Comparison of ENCODE assay signal across 8 cellular contexts in the genomic region with DNA sequence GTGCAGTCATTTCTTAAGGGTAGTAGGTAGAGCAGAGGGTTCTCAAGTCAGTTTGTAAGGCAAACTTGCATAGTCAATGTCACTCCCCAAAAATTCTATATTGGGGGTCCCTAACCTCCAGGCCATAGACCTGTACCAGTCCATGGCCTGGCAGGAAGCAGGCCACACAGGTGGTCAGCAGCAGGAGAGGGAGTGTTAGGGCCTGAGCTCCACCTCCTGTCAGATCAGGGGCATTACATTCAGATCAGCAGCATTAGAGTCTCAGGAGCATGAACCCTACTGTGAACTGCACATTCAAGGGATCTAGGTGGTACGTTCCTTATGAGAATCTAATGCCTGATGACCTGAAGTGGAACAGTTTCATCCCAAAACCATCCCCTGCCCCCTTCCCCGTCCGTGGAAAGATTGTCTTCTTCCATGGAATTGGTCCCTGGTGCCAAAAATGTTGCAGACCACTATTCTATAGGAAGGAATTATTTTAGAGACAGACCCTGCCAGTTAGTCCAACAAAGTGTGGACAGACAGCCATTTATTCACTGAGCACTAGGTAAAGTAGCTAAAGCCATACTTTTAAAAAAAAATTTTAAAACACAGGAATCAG. TPM values are rescaled to one million over a fixed set of nuclear protein-coding genes. Genes with fewer than 3 reads are reported as not detected.
DNase-seq lines count a peak whose midpoint lies in the region; ATAC-seq, FAIRE-seq and TF ChIP-seq lines count a peak whose summit lies in the region.

No MANE protein-coding gene starts in this region.

- H4K8ac ChIP-seq in H1 (ENCODE audit: extremely low read depth, insufficient read depth, low read length), result no peak overlapping the region

- TF ChIP-seq POLR2A in H1 (IDR thresholded peaks at IDR 0.05; ENCODE audit: control extremely low read depth in 1 of 2, low read depth in 2 of 2, low read length in 2 of 2), result no peak; a peak in 1 of 3 replicates

- no peak overlapping the region for H2BK120ac ChIP-seq in H1 (replicated peaks; ENCODE audit: low read depth, low read length)

- 64% methylated on average over 3 of the region's 3 CpGs; no CpG with 5 or more reads in 1 of the 2 experiments for WGBS in H1 (ENCODE audit: extremely low coverage in 1 of 2, insufficient coverage in 1 of 2, insufficient read length in 1 of 2, insufficient replicate concordance in 2 of 2, low coverage in 1 of 2, low lambda C conversion rate in 2 of 2, missing lambda C conversion rate in 1 of 2), 2 experiments

- peaks cover 2% of the 10 kb centered on the region for H3K36me3 Mint-ChIP-seq in natural killer cell treated with Interleukin-12 subunit alpha and Interleukin-12 subunit beta and Interleukin-15 and Interleukin-18, amount 100 ng/mL, for 72 hours

- H3K36me3 ChIP-seq in Panc1 (ENCODE audit: control insufficient read depth, insufficient read depth, low read length), result peaks cover 14% of the 10 kb centered on the region
- H3K36me3 ChIP-seq in H1 (ENCODE audit: control insufficient read depth in 2 of 4, insufficient read depth in 4 of 4, low read length in 3 of 4), result peaks cover 3 to 24% (median 14%) of the 10 kb centered on the region in 4 experiments; a peak in 7 of 8 replicates

- POLR2A ChIA-PET in AG04450 (lab: Yijun Ruan, JAX), result no interaction called here
- POLR2A ChIA-PET in Panc1 (lab: Charles Lee), result no interaction called here
- POLR2A ChIA-PET in H1 (lab: Charles Lee; ENCODE audit: partially characterized antibody), result interaction anchor here (0.5 to 1.0 kb wide), 2 partner anchors 33 to 390 kb away, joined by 3 to 4 read pairs; no protein-coding TSS in a partner anchor

- no peaks in the 10 kb centered on the region for H3K27me3 ChIP-seq in AG04450 (ENCODE audit: control insufficient read depth, insufficient read depth, low read length)
- no peaks in the 10 kb centered on the region for H3K27me3 ChIP-seq in Panc1 (ENCODE audit: control insufficient read depth, insufficient read depth, low read length)
- H3K27me3 ChIP-seq in H1 (replicated peaks in 1 of 4; ENCODE audit: control insufficient read depth in 3 of 4, extremely low read depth in 1 of 4, insufficient read depth in 3 of 4, low read length in 3 of 4), result no peaks in the 10 kb centered on the region

- peak; percentile 24 for FAIRE-seq in H1 (lab: Jason Lieb, UNC)

- H3K23me2 ChIP-seq in H1 (ENCODE audit: low read depth, low read length), result no peaks in the 10 kb centered on the region; the same call in 1 of the 2 replicates

- ATAC-seq in HG03159 (IDR thresholded peaks at IDR 0.05; ENCODE audit: unreplicated experiment) (peak; percentile 74), Panc1 (peak; percentile 97)
- ATAC-seq in natural killer cell treated with Interleukin-12 subunit alpha and Interleukin-12 subunit beta and Interleukin-15 and Interleukin-18, amount 100 ng/mL, for 72 hours, result peak; percentile 61 to 72

- no peak overlapping the region for H2BK20ac ChIP-seq in H1 (ENCODE audit: low read length)

- no peak overlapping the region for H2BK12ac ChIP-seq in H1 (ENCODE audit: low read depth, low read length)

- in situ Hi-C loops in Panc1 (cut with HindIII; ENCODE audit: low pct_unique_long_range_greater_than_20kb, low sequenced_read_pairs), result no loop called here

- no peaks in the 10 kb centered on the region for H3K4me1 ChIP-seq in Panc1 (ENCODE audit: control insufficient read depth, insufficient read depth, low read length)
- H3K4me1 ChIP-seq in H1 (replicated peaks in 1 of 4; ENCODE audit: control insufficient read depth in 3 of 4, insufficient read depth in 4 of 4, low read length in 3 of 4), result 0 out of 7 replicates have a peak, but pooled peaks cover 0 to 2% (median 0%) of the 10 kb centered on the region in 4 experiments

- H3K27me3 Mint-ChIP-seq in natural killer cell treated with Interleukin-12 subunit alpha and Interleukin-12 subunit beta and Interleukin-15 and Interleukin-18, amount 100 ng/mL, for 72 hours, result no peaks in the 10 kb centered on the region

- H3K27ac ChIP-seq in AG04450 (ENCODE audit: low read depth, low read length), result no peak overlapping the region
- no peak overlapping the region for H3K27ac ChIP-seq in Panc1 (ENCODE audit: low read length)
- H3K27ac ChIP-seq in H1 (ENCODE audit: low read depth, low read length), result no peak overlapping the region

- peaks cover 8 to 20% of the 10 kb centered on the region in 2 experiments for H3K79me2 ChIP-seq in H1 (ENCODE audit: control insufficient read depth in 1 of 2, insufficient read depth in 2 of 2, low read length in 2 of 2)

- no peak overlapping the region for H2BK15ac ChIP-seq in H1 (ENCODE audit: low read length)

- no peak overlapping the region for H3K4me3 Mint-ChIP-seq in natural killer cell treated with Interleukin-12 subunit alpha and Interleukin-12 subunit beta and Interleukin-15 and Interleukin-18, amount 100 ng/mL, for 72 hours

- no peak overlapping the region for H3K23ac ChIP-seq in H1 (ENCODE audit: insufficient read length)

- TF ChIP-seq CTCF in AG04450 (IDR thresholded peaks at IDR 0.05; ENCODE audit: low read depth, low read length) (peak; percentile 79), GM12864 (IDR thresholded peaks at IDR 0.05; ENCODE audit: low read depth, low read length, missing control alignments) (peak; percentile 81), Panc1 (IDR thresholded peaks at IDR 0.05) (peak; percentile 81), H1 (IDR thresholded peaks at IDR 0.05; ENCODE audit: control extremely low read depth in 1 of 3, insufficient read depth in 1 of 3, low read depth in 1 of 3, low read length in 3 of 3) (peak; percentile 69 to 81 (median 70))

- no peak overlapping the region for H2AK5ac ChIP-seq in H1 (ENCODE audit: low read depth, low read length)

- H3K4me1 Mint-ChIP-seq in natural killer cell treated with Interleukin-12 subunit alpha and Interleukin-12 subunit beta and Interleukin-15 and Interleukin-18, amount 100 ng/mL, for 72 hours (ENCODE audit: low read depth in 2 of 2), result peaks cover 21 to 28% of the 10 kb centered on the region in 2 donors

- DNase-seq in AG04450 (ENCODE audit: low read depth, low spot score), result no peak
- DNase-seq in GM12864 (ENCODE audit: low read depth), result no peak
- DNase-seq in Panc1 (ENCODE audit: low read depth, low spot score), result no peak
- DNase-seq in H1 (ENCODE audit: low read depth in 1 of 2, low spot score in 2 of 2), result no peak
- DNase-seq in natural killer cell treated with Interleukin-12 subunit alpha and Interleukin-12 subunit beta and Interleukin-15 and Interleukin-18, amount 100 ng/mL, for 72 hours (ENCODE audit: low spot score), result no peak
- DNase-seq in hippocampal formation (lab: John Stamatoyannopoulos, UW), result no peak
- no peak for DNase-seq in activated gamma-delta T cell treated with Interleukin-2 at 50 U/mL for 16 hours

- H3K9me3 ChIP-seq in AG04450 (ENCODE audit: control insufficient read depth, insufficient read depth, low read length) (no peaks in the 10 kb centered on the region), Panc1 (ENCODE audit: control insufficient read depth, insufficient read depth, low read depth, low read length) (no peaks in the 10 kb centered on the region), H1 (ENCODE audit: insufficient read depth in 2 of 2, low read depth in 1 of 2, low read length in 1 of 2) (no peaks in the 10 kb centered on the region)

- TF ChIP-seq RAD21 in H1 (IDR thresholded peaks at IDR 0.05 in 1 of 2, conservative IDR thresholded peaks at IDR 0.05 in 1 of 2; ENCODE audit: low read depth in 2 of 2, low read length in 2 of 2), result peak; percentile 74 to 82

- H3K79me1 ChIP-seq in H1 (ENCODE audit: low read depth, low read length), result no peaks in the 10 kb centered on the region; the same call in 1 of the 2 replicates

- no peak for TF ChIP-seq EP300 in H1 (IDR thresholded peaks at IDR 0.05; ENCODE audit: borderline replicate concordance in 1 of 2, low read depth in 2 of 2, low read length in 2 of 2)

- no peak overlapping the region for H3K56ac ChIP-seq in H1 (replicated peaks; ENCODE audit: insufficient read length, low read depth, low read length)

- no peaks in the 10 kb centered on the region for H3K9me3 Mint-ChIP-seq in natural killer cell treated with Interleukin-12 subunit alpha and Interleukin-12 subunit beta and Interleukin-15 and Interleukin-18, amount 100 ng/mL, for 72 hours

- CTCF ChIA-PET in AG04450 (lab: Charles Lee) (interaction anchor here (0.7 to 1.7 kb wide), 6 partner anchors 15 to 193 kb away, joined by 3 to 13 read pairs (median 4); no protein-coding TSS in a partner anchor), Panc1 (lab: Charles Lee) (no interaction called here), H1 (lab: Charles Lee; ENCODE audit: partially characterized antibody) (interaction anchor here (0.6 to 1.9 kb wide), 12 partner anchors 13 to 464 kb away, joined by 3 to 11 read pairs (median 4); no protein-coding TSS in a partner anchor)

- peaks cover 0 to 6% of the 10 kb centered on the region in 2 experiments for H4K20me1 ChIP-seq in H1 (replicated peaks in 1 of 2; ENCODE audit: control insufficient read depth in 1 of 2, insufficient read depth in 2 of 2, low read length in 2 of 2)

- H3K4me2 ChIP-seq in H1 (ENCODE audit: insufficient read depth in 1 of 2, low read depth in 2 of 2, low read length in 2 of 2), result no peak overlapping the region

- H3K4me3 ChIP-seq in AG04450 (ENCODE audit: low read depth, low read length) (no peak overlapping the region), GM12864 (ENCODE audit: low read depth, low read length) (no peak overlapping the region), Panc1 (ENCODE audit: low read depth in 2 of 2, low read length in 2 of 2) (no peak overlapping the region), H1 (ENCODE audit: extremely low read depth in 1 of 4, insufficient read depth in 2 of 4, low read depth in 3 of 4, low read length in 4 of 4) (no peak overlapping the region)

- H3K4ac ChIP-seq in H1 (replicated peaks; ENCODE audit: insufficient read length, low read depth, low read length), result no peak overlapping the region

- H4K5ac ChIP-seq in H1 (ENCODE audit: insufficient read length, low read depth, low read length), result no peak overlapping the region

- no peak overlapping the region for H2AFZ ChIP-seq in H1 (ENCODE audit: low read length)

- no peak overlapping the region for H3K9ac ChIP-seq in H1 (replicated peaks in 1 of 4; ENCODE audit: extremely low read depth in 1 of 4, low read depth in 3 of 4, low read length in 3 of 4)

- no peak overlapping the region for H3K14ac ChIP-seq in H1 (ENCODE audit: insufficient read length)

- H4K91ac ChIP-seq in H1 (replicated peaks; ENCODE audit: insufficient read length, low read length), result no peak overlapping the region

- BruUV-seq in Panc1 (replicated peaks; lab: Mats Ljungman, UMichigan), result no TSS peak

- H3K18ac ChIP-seq in H1 (ENCODE audit: extremely low read depth, low read length), result no peak overlapping the region

- H2BK5ac ChIP-seq in H1 (ENCODE audit: low read depth, low read length), result no peak overlapping the region

- intact Hi-C loops in Panc1 (cut with micrococcal nuclease; ENCODE audit: unreplicated experiment), result loop anchor here (2.0 kb wide), 1 partner anchor 189 kb away; no protein-coding TSS in a partner anchor

- no peak overlapping the region for H3K27ac Mint-ChIP-seq in natural killer cell treated with Interleukin-12 subunit alpha and Interleukin-12 subunit beta and Interleukin-15 and Interleukin-18, amount 100 ng/mL, for 72 hours

RNA-seq across cellular contexts. Expression of gene COA5, which starts 6.7 kb away (rescaled TPM):
- polyA plus RNA-seq in AG04450 (2011; rRNA removed), result 20.5 and 27.4 TPM in 2 replicates
- 4.4 and 5.6 TPM in 2 replicates for polyA minus RNA-seq in AG04450 (2011; rRNA and poly(A)+ RNA removed)
- total RNA-seq in Panc1 (2021; ENCODE audit: unreplicated experiment), result 20.6 TPM
- polyA plus RNA-seq in Panc1 (2012; ENCODE audit: insufficient read length), result 17.4 TPM
- 22.1 and 24.7 TPM in 2 replicates for total RNA-seq in H1 (2021; fragmentation: NEBNext Ultra II Directional; extraction: Animal tissue kit (Norgen Biotek cat#: 25700))
- polyA plus RNA-seq in H1 (2011; rRNA removed), result 19.4 and 20.3 TPM in 2 replicates
- 40.1 TPM for polyA plus RNA-seq in H1 (2011; cell fraction: cytosol; rRNA removed)
- polyA plus RNA-seq in H1 (2011; cell fraction: nucleus; rRNA removed), result 13.6 TPM
- polyA plus RNA-seq in H1 (2012, experiment 1 of 2), result 21.8 to 36.4 TPM (median 24.7 TPM) in 4 replicates
- 14.8 TPM for polyA plus RNA-seq in H1 (2012, experiment 2 of 2)
- polyA plus RNA-seq in H1 (2013, experiment 1 of 2), result 41.3 TPM
- 39.4 TPM for polyA plus RNA-seq in H1 (2013, experiment 2 of 2)
- polyA minus RNA-seq in H1 (2011; rRNA and poly(A)+ RNA removed), result 4.0 and 5.9 TPM in 2 replicates
- polyA minus RNA-seq in H1 (2011; cell fraction: cytosol; rRNA and poly(A)+ RNA removed), result 15.5 TPM
- 13.1 TPM for polyA minus RNA-seq in H1 (2011; cell fraction: nucleus; rRNA and poly(A)+ RNA removed)
- total RNA-seq in natural killer cell treated with Interleukin-12 subunit alpha and Interleukin-12 subunit beta and Interleukin-15 and Interleukin-18, amount 100 ng/mL, for 72 hours, result 10 to 100 TPM; 16.6 to 21.4 TPM

RNA-seq across cellular contexts. Expression of gene UNC50, which starts 6.8 kb away (rescaled TPM):
- polyA plus RNA-seq in AG04450 (2011; rRNA removed) (44.8 and 64.1 TPM in 2 replicates), H1 (2011; rRNA removed) (35.1 and 58.5 TPM in 2 replicates)
- polyA minus RNA-seq in AG04450 (2011; rRNA and poly(A)+ RNA removed), result 13.4 and 19.8 TPM in 2 replicates
- 43.6 TPM for total RNA-seq in Panc1 (2021; ENCODE audit: unreplicated experiment)
- polyA plus RNA-seq in Panc1 (2012; ENCODE audit: insufficient read length), result 38.7 TPM
- 27.4 and 33.4 TPM in 2 replicates for total RNA-seq in H1 (2021; fragmentation: NEBNext Ultra II Directional; extraction: Animal tissue kit (Norgen Biotek cat#: 25700))
- 45.4 TPM for polyA plus RNA-seq in H1 (2011; cell fraction: cytosol; rRNA removed)
- polyA plus RNA-seq in H1 (2011; cell fraction: nucleus; rRNA removed), result 9.5 TPM
- 27.0 to 36.6 TPM (median 30.3 TPM) in 4 replicates for polyA plus RNA-seq in H1 (2012, experiment 1 of 2)
- polyA plus RNA-seq in H1 (2012, experiment 2 of 2), result 7.2 TPM
- 52.2 TPM for polyA plus RNA-seq in H1 (2013, experiment 1 of 2)
- polyA plus RNA-seq in H1 (2013, experiment 2 of 2), result 55.1 TPM
- 11.9 and 13.9 TPM in 2 replicates for polyA minus RNA-seq in H1 (2011; rRNA and poly(A)+ RNA removed)
- polyA minus RNA-seq in H1 (2011; cell fraction: cytosol; rRNA and poly(A)+ RNA removed), result 7.5 TPM
- polyA minus RNA-seq in H1 (2011; cell fraction: nucleus; rRNA and poly(A)+ RNA removed), result 10.3 TPM
- total RNA-seq in natural killer cell treated with Interleukin-12 subunit alpha and Interleukin-12 subunit beta and Interleukin-15 and Interleukin-18, amount 100 ng/mL, for 72 hours, result 10 to 100 TPM; 29.6 to 31.8 TPM
